In the genomic region with DNA sequence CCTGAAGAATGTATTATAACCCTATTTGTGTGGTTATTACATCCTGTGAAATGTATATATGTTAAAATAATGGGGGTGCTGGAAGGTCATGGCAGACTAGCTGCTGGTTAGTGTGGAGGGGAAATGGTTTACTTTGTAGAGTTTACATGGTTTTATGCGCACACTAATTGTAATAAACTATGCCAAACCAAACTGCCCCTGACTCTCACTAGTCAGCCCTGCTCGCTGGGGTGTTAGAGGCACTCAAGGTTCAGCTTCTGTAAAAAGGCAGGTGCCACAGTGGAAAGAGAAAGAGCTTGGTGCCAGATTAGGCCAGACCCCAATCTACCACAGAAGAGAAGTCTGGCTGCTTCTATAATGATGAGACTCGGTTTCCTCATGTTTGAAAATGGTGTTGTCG, we compare ENCODE assay signal across 14 cellular contexts. TPM values are rescaled to one million over a fixed set of nuclear protein-coding genes. Genes with fewer than 3 reads are reported as not detected.
A peak's percentile ranks its signal among the peaks of the same experiment; 100 is the strongest.
DNase-seq lines count a peak whose midpoint lies in the region; FAIRE-seq and TF ChIP-seq lines count a peak whose summit lies in the region.
"Had no signal": no experiment of that assay in that cellular context is flagged by ENCODE, and none has a peak within 500 bp of the region (broad histone marks: within the 10 kb centered on the region; RNA-seq: fewer than 3 reads in every experiment).

No MANE protein-coding gene starts in this region.

- POLR2A ChIA-PET in PC-9 (lab: Charles Lee; ENCODE audit: unreplicated experiment): no interaction called here

- H3K36me3 ChIP-seq in PC-9 (ENCODE audit: low read depth): 0 out of 2 replicates have a peak, but pooled peaks cover 8% of the 10 kb centered on the region

- no peaks in the 10 kb centered on the region for H3K27me3 ChIP-seq in PC-9 (ENCODE audit: insufficient read depth, low read depth)
- H3K27me3 ChIP-seq: upper lobe of right lung had no signal

- intact Hi-C loops in activated CD4-positive, alpha-beta T cell treated with anti-CD3 and anti-CD28 coated beads, Interleukin-2, amount 10 ng/mL, durations not matched to agents 24 days and 14 days (cut with micrococcal nuclease): loop anchor here (2.0 kb wide), 2 partner anchors 19 to 127 kb away; no protein-coding TSS in a partner anchor
- intact Hi-C loops in PC-9 (cut with micrococcal nuclease; ENCODE audit: unreplicated experiment): loop anchor here (1.0 kb wide), 1 partner anchor 100 kb away; no protein-coding TSS in a partner anchor

- no peak for TF ChIP-seq CTCF in PC-9 (conservative IDR thresholded peaks at IDR 0.05)
- no peak for TF ChIP-seq CTCF in chondrocyte (IDR thresholded peaks at IDR 0.05)

- no peaks in the 10 kb centered on the region for H3K9me3 ChIP-seq in PC-9 (ENCODE audit: insufficient read depth, low read depth)
- H3K9me3 ChIP-seq: upper lobe of right lung had no signal

- peaks cover 63% of the 10 kb centered on the region for H3K4me1 ChIP-seq in PC-9 (replicated peaks; ENCODE audit: insufficient read depth)

- CTCF ChIA-PET in PC-9 (lab: Charles Lee): no interaction called here

- FAIRE-seq in RCC 7860 (lab: Jason Lieb, UNC): no peak
- FAIRE-seq: GM12892 had no signal

- BruUV-seq in PC-9 (replicated peaks; lab: Mats Ljungman, UMichigan): no TSS peak

- no peak overlapping the region for H2AFZ ChIP-seq in PC-9

- peak overlapping the region; percentile 81 for H3K4me3 Mint-ChIP-seq in activated CD4-positive, alpha-beta T cell treated with anti-CD3 and anti-CD28 coated beads, Interleukin-2, amount 10 ng/mL, durations not matched to agents 24 days and 14 days
- H3K4me3 Mint-ChIP-seq in chondrocyte (ENCODE audit: unreplicated experiment): peak overlapping the region; percentile 41

- peaks cover 10% of the 10 kb centered on the region for H3K27me3 Mint-ChIP-seq in activated CD4-positive, alpha-beta T cell treated with anti-CD3 and anti-CD28 coated beads, Interleukin-2, amount 10 ng/mL, durations not matched to agents 24 days and 14 days
- H3K27me3 Mint-ChIP-seq in chondrocyte (ENCODE audit: low read depth): no peaks in the 10 kb centered on the region

- H3K9me3 Mint-ChIP-seq in activated CD4-positive, alpha-beta T cell treated with anti-CD3 and anti-CD28 coated beads, Interleukin-2, amount 10 ng/mL, durations not matched to agents 24 days and 14 days: no peaks in the 10 kb centered on the region
- H3K9me3 Mint-ChIP-seq in chondrocyte (ENCODE audit: low read depth): no peaks in the 10 kb centered on the region

- H3K27ac ChIP-seq in PC-9: peak overlapping the region; percentile 36; the same call in 1 of the 2 replicates

- peaks cover 38% of the 10 kb centered on the region for H3K4me1 Mint-ChIP-seq in activated CD4-positive, alpha-beta T cell treated with anti-CD3 and anti-CD28 coated beads, Interleukin-2, amount 10 ng/mL, durations not matched to agents 24 days and 14 days
- peaks cover 41% of the 10 kb centered on the region for H3K4me1 Mint-ChIP-seq in chondrocyte (ENCODE audit: low read depth)

- DNase-seq in activated CD4-positive, alpha-beta T cell treated with anti-CD3 and anti-CD28 coated beads, Interleukin-2, amount 10 ng/mL, durations not matched to agents 24 days and 14 days: no peak
- no peak for DNase-seq in activated CD4-positive, alpha-beta T cell treated with anti-CD3 and anti-CD28 coated beads for 48 hours
- DNase-seq in PC-9: no peak
- no peak for DNase-seq in chondrocyte (ENCODE audit: low spot score)
- DNase-seq in renal cortical epithelial cell (ENCODE audit: low read depth): peak; percentile 12
- DNase-seq in NK-92 treated with Interleukin-12 subunit alpha and Interleukin-12 subunit beta, amount 100 ng/mL, for 24 hours (lab: John Stamatoyannopoulos, UW): no peak
- DNase-seq in RCC 7860 (ENCODE audit: low spot score): no peak
- DNase-seq in DMS114 treated with DMSO at 0.1 percent for 48 hours (lab: John Stamatoyannopoulos, UW; ENCODE audit: unreplicated experiment): no peak
- DNase-seq: ACHN, DMS153, erythroblast, NCI-H1417 treated with DMSO at 0.1 percent for 48 hours, upper lobe of right lung had no signal

- H4K20me1 ChIP-seq in PC-9 (ENCODE audit: insufficient read depth): no peaks in the 10 kb centered on the region

- peaks cover 6% of the 10 kb centered on the region for H3K36me3 Mint-ChIP-seq in activated CD4-positive, alpha-beta T cell treated with anti-CD3 and anti-CD28 coated beads, Interleukin-2, amount 10 ng/mL, durations not matched to agents 24 days and 14 days (ENCODE audit: low read depth)
- H3K36me3 Mint-ChIP-seq in chondrocyte (ENCODE audit: low read depth): peaks cover 25% of the 10 kb centered on the region

- peaks cover 41% of the 10 kb centered on the region for H3F3A ChIP-seq in PC-9 (ENCODE audit: insufficient read depth, low read depth)

- no peaks in the 10 kb centered on the region for H3K9me2 ChIP-seq in PC-9 (ENCODE audit: insufficient read depth)

- no peak overlapping the region for H3K4me3 ChIP-seq in PC-9
- H3K4me3 ChIP-seq: upper lobe of right lung had no signal

- H3K79me2 ChIP-seq in PC-9 (ENCODE audit: low read depth): no peaks in the 10 kb centered on the region

- peak overlapping the region; percentile 85 for H3K27ac Mint-ChIP-seq in activated CD4-positive, alpha-beta T cell treated with anti-CD3 and anti-CD28 coated beads, Interleukin-2, amount 10 ng/mL, durations not matched to agents 24 days and 14 days
- peak overlapping the region; percentile 65 for H3K27ac Mint-ChIP-seq in chondrocyte (ENCODE audit: unreplicated experiment)

- H3K4me2 ChIP-seq in PC-9: peak overlapping the region; percentile 61

RNA-seq across cellular contexts. Expression of a gene that starts 52.7 kb away (rescaled TPM):
- total RNA-seq in activated CD4-positive, alpha-beta T cell treated with anti-CD3 and anti-CD28 coated beads, Interleukin-2, amount 10 ng/mL, durations not matched to agents 24 days and 14 days: 22.2 TPM in 2 replicates
- 10.8 and 14.1 TPM in 2 replicates for total RNA-seq in PC-9 (2021)
- 34.6 to 52.4 TPM (median 35.1 TPM) in 3 replicates for total RNA-seq in chondrocyte
- 42.4 and 50.6 TPM in 2 replicates for total RNA-seq in renal cortical epithelial cell
